In the genomic region with DNA sequence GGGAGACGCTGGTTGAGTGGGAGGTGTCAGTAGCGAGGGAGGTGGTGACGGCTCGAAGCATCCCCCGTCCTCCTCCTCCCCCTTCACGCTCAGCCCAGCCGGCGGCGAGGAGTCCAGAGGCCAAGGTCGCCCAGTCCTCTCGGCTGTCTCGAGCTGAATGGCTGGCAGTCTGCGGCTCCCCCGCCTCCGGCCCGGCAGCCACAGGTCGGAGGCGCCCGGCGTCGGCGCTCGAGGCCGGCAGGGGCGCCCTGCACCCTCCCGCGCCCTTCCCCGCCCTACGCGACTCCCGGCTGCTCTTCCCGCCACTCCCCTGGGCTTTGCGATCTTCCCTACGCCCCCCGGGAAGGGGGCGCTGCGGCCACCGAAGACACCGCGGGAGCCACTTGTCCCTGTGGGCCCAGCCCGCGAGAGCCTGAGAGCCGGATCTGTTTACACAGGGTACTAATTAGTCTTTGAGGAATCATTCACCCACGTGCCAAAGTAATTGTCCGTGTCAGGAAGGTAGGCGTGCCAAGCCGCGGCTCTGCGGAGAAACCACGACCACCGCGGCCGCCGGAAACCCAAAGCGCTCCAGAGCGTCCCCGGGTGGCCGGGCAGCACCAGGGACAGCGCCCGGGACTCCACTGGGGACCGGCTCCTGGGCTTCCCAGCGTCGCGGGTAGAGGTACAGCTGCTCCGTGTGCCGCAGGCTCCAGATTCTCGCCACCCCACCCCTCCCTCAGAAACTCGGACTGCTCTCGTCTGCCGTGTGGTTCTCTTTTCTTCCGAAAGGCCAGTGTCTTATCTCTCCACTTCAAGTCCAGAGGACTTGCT, we compare ENCODE assay signal across 9 cellular contexts. TPM values are rescaled to one million over a fixed set of nuclear protein-coding genes. Genes with fewer than 3 reads are reported as not detected.
A peak's percentile ranks its signal among the peaks of the same experiment; 100 is the strongest.
DNase-seq lines count a peak whose midpoint lies in the region; ATAC-seq and TF ChIP-seq lines count a peak whose summit lies in the region.
"Had no signal": no experiment of that assay in that cellular context is flagged by ENCODE, and none has a peak within 500 bp of the region (broad histone marks: within the 10 kb centered on the region; RNA-seq: fewer than 3 reads in every experiment).

Gene NXPH1 (plus strand): TSS at position 133 of the 813 bp plus-strand sequence.

- no peak within 1 kb of the TSS for H3K4me3 ChIP-seq in ovary
- H3K4me3 ChIP-seq: skin epidermis had no signal

- intact Hi-C loops in ovary (cut with DNase I) = no loop called here

- peaks cover 6% of the 10 kb centered on the region for H3K36me3 Mint-ChIP-seq in T-helper 17 cell (ENCODE audit: low read depth)

- TF ChIP-seq POLR2A in ovary (IDR thresholded peaks at IDR 0.05) = no peak

- peaks cover 5% of the 10 kb centered on the region for H3K4me1 ChIP-seq in ovary (ENCODE audit: insufficient read depth)

- H3K4me3 Mint-ChIP-seq in T-helper 17 cell = peak within 1 kb of the TSS; percentile 12

- POLR2A ChIA-PET in HEK293T (lab: Yijun Ruan, JAX) = no interaction called here

- TF ChIP-seq CTCF in ovary (IDR thresholded peaks at IDR 0.05) = no peak

- TF ChIP-seq EP300 in ovary (IDR thresholded peaks at IDR 0.05) = no peak

- H3K27me3 Mint-ChIP-seq in T-helper 17 cell = peaks cover 84% of the 10 kb centered on the region

- CTCF ChIA-PET in HEK293T (lab: Yijun Ruan, JAX) = no interaction called here

- H3K4me1 Mint-ChIP-seq in T-helper 17 cell = peaks cover 10% of the 10 kb centered on the region

- no peak within 1 kb of the TSS for H3K27ac ChIP-seq in ovary
- H3K27ac ChIP-seq: skin epidermis had no signal

- 0 to 1% (median 1%) methylated on average over 52 to 71 of the region's 71 CpGs for WGBS in ovary, 3 donors

- H3K36me3 ChIP-seq in ovary = no peaks in the 10 kb centered on the region

- H3K9me3 ChIP-seq in T-helper 17 cell (ENCODE audit: control insufficient read depth, low read length, poor library complexity, severe bottlenecking) (no peaks in the 10 kb centered on the region), ovary (peaks cover 0 to 13% of the 10 kb centered on the region in 2 donors)

- DNase-seq in COLO829 (ENCODE audit: low spot score) (peak; percentile 69), HEK293T (ENCODE audit: extremely low spot score) (peak; percentile 67), T-helper 17 cell (no peak), kidney tubule cell (ENCODE audit: low spot score) (peak; percentile 14), HT-29 (ENCODE audit: low spot score) (no peak), ovary (no peak), OCI-M2 (lab: John Stamatoyannopoulos, UW; ENCODE audit: unreplicated experiment) (no peak)

- no peak for ATAC-seq in T-helper 17 cell
- no peak for ATAC-seq in HG03159 (IDR thresholded peaks at IDR 0.05; ENCODE audit: unreplicated experiment)

- no peaks in the 10 kb centered on the region for H3K27me3 ChIP-seq in ovary

- H3K27ac Mint-ChIP-seq in T-helper 17 cell = no peak within 1 kb of the TSS

TF ChIP-seq in HEK293T, 16 proteins besides CTCF, POLR2A, EP300 and RAD21:
- no peak for TF ChIP-seq LEF1 (IDR thresholded peaks at IDR 0.05; ENCODE audit: borderline replicate concordance)
- TF ChIP-seq L3MBTL2 (conservative IDR thresholded peaks at IDR 0.05) = peak; percentile 59

RNA-seq across cellular contexts. Expression of gene NXPH1, which starts in this region (rescaled TPM):
- total RNA-seq in T-helper 17 cell = not detected
- not detected in 2 replicates for total RNA-seq in HT-29 (2014; rRNA removed; shearing (Covaris generic))
- not detected for total RNA-seq in ovary
- polyA plus RNA-seq in ovary = under 1 TPM; 0.05 to 0.12 TPM

Comparison
In these comparisons a context has a peak if more than half of its experiments do, and no peak if none do; other contexts are left out.
1. DNase-seq: peak in COLO829 (single experiment), HEK293T (single experiment) and kidney tubule cell (single experiment); none in T-helper 17 cell (0 of 3), HT-29 (single experiment), ovary (0 of 5) and OCI-M2 (single experiment).